ENCODE assay signal across 25 cellular contexts in genomic region chr4:78155616-78156105, GRCh38.
DNase-seq lines count a peak whose midpoint lies in the region; ATAC-seq and TF ChIP-seq lines count a peak whose summit lies in the region.
"Had no signal": no experiment of that assay in that cellular context is flagged by ENCODE, and none has a peak within 500 bp of the region (broad histone marks: within the 10 kb centered on the region; RNA-seq: fewer than 3 reads in every experiment).

No MANE protein-coding gene starts in this region.

- no peak overlapping the region for H3K27ac Mint-ChIP-seq in stimulated activated memory B cell treated with anti-CD40 and anti-IgM and Interleukin-4, amounts not matched to agents 10 μg/mL and 1 μg/mL and 100 μg/mL, for 72 hours
- no peak overlapping the region for H3K27ac Mint-ChIP-seq in endothelial cell (ENCODE audit: unreplicated experiment)
- H3K27ac Mint-ChIP-seq: activated naive CD8-positive, alpha-beta T cell treated with anti-CD3 and anti-CD28 coated beads for 36 hours; activated T-cell treated with anti-CD3 and anti-CD28 coated beads, Interleukin-2, amount 50 U/mL, for 72 hours; memory B cell; natural killer cell treated with Interleukin-12 subunit alpha and Interleukin-12 subunit beta and Interleukin-15 and Interleukin-18, amount 100 ng/mL, for 72 hours; T-helper 17 cell had no signal

- DNase-seq in DMS153 treated with DMSO at 0.1 percent for 48 hours (lab: John Stamatoyannopoulos, UW; ENCODE audit: unreplicated experiment) (peak; percentile 10), DMS153 (lab: John Stamatoyannopoulos, UW) (no peak), SJCRH30 (peak; percentile 38 to 78), fibroblast of mammary gland (ENCODE audit: low read depth) (peak; percentile 57), retinal pigment epithelial cell (ENCODE audit: low read depth) (peak; percentile 24), endothelial cell (ENCODE audit: low spot score) (no peak)
- DNase-seq: activated naive CD8-positive, alpha-beta T cell treated with anti-CD3 and anti-CD28 coated beads for 36 hours; activated T-cell treated with anti-CD3 and anti-CD28 coated beads, Interleukin-2, amount 50 U/mL, for 72 hours; C1 segment of cervical spinal cord; caudate nucleus; effector CD4-positive, alpha-beta T cell; esophagus squamous epithelium; GOT3; NCI-H187 treated with DMSO at 0.1 percent for 48 hours; NCI-H510A; psoas muscle; SHP77; T-helper 17 cell; thyroid gland had no signal

- H3K27ac ChIP-seq in SJCRH30: peak overlapping the region; percentile 26
- H3K27ac ChIP-seq: 22Rv1, esophagus squamous epithelium, psoas muscle, thyroid gland had no signal

- peaks cover 21% of the 10 kb centered on the region for H3K27me3 Mint-ChIP-seq in stimulated activated memory B cell treated with anti-CD40 and anti-IgM and Interleukin-4, amounts not matched to agents 10 μg/mL and 1 μg/mL and 100 μg/mL, for 72 hours
- H3K27me3 Mint-ChIP-seq in endothelial cell (ENCODE audit: unreplicated experiment): peaks cover 3% of the 10 kb centered on the region

- no peaks in the 10 kb centered on the region for H3K36me3 Mint-ChIP-seq in stimulated activated memory B cell treated with anti-CD40 and anti-IgM and Interleukin-4, amounts not matched to agents 10 μg/mL and 1 μg/mL and 100 μg/mL, for 72 hours
- no peaks in the 10 kb centered on the region for H3K36me3 Mint-ChIP-seq in endothelial cell (ENCODE audit: low read depth, unreplicated experiment)
- H3K36me3 Mint-ChIP-seq: activated naive CD8-positive, alpha-beta T cell treated with anti-CD3 and anti-CD28 coated beads for 36 hours; memory B cell; WTC11 had no signal

- H3K36me3 ChIP-seq in SJCRH30: no peaks in the 10 kb centered on the region
- H3K36me3 ChIP-seq: esophagus squamous epithelium, thyroid gland had no signal

- no peaks in the 10 kb centered on the region; the same call in 1 of the 2 replicates for H3K9me3 ChIP-seq in SJCRH30 (replicated peaks)
- H3K9me3 ChIP-seq: esophagus squamous epithelium, psoas muscle, thyroid gland had no signal

- H3K27me3 ChIP-seq in SJCRH30: no peaks in the 10 kb centered on the region
- H3K27me3 ChIP-seq: esophagus squamous epithelium, thyroid gland had no signal

- ATAC-seq in stimulated activated memory B cell treated with anti-CD40 and anti-IgM and Interleukin-4, amounts not matched to agents 10 μg/mL and 1 μg/mL and 100 μg/mL, for 72 hours: no peak
- no peak for ATAC-seq in HG02970 (IDR thresholded peaks at IDR 0.05; ENCODE audit: low FRiP score, unreplicated experiment)
- ATAC-seq: activated T-cell treated with anti-CD3 and anti-CD28 coated beads, Interleukin-2, amount 50 U/mL, for 72 hours; natural killer cell treated with Interleukin-12 subunit alpha and Interleukin-12 subunit beta and Interleukin-15 and Interleukin-18, amount 100 ng/mL, for 72 hours; psoas muscle; T-helper 17 cell; WTC11 had no signal

- H3K4me3 ChIP-seq in SJCRH30 (peak overlapping the region; percentile 20), fibroblast of mammary gland (ENCODE audit: control insufficient read depth, low read depth, low read length) (no peak overlapping the region), retinal pigment epithelial cell (ENCODE audit: low read length) (no peak overlapping the region)
- H3K4me3 ChIP-seq: esophagus squamous epithelium, psoas muscle, thyroid gland had no signal

- no peaks in the 10 kb centered on the region for H3K9me3 Mint-ChIP-seq in stimulated activated memory B cell treated with anti-CD40 and anti-IgM and Interleukin-4, amounts not matched to agents 10 μg/mL and 1 μg/mL and 100 μg/mL, for 72 hours
- no peaks in the 10 kb centered on the region for H3K9me3 Mint-ChIP-seq in endothelial cell (ENCODE audit: unreplicated experiment)
- H3K9me3 Mint-ChIP-seq: activated naive CD8-positive, alpha-beta T cell treated with anti-CD3 and anti-CD28 coated beads for 36 hours; natural killer cell treated with Interleukin-12 subunit alpha and Interleukin-12 subunit beta and Interleukin-15 and Interleukin-18, amount 100 ng/mL, for 72 hours; WTC11 had no signal

- TF ChIP-seq CTCF in fibroblast of mammary gland (conservative IDR thresholded peaks at IDR 0.05; ENCODE audit: control insufficient read depth, insufficient read depth, low read depth, low read length) (no peak), retinal pigment epithelial cell (conservative IDR thresholded peaks at IDR 0.05; ENCODE audit: low read depth, low read length) (no peak), endothelial cell (IDR thresholded peaks at IDR 0.05; ENCODE audit: unreplicated experiment) (no peak)

- H3K4me3 Mint-ChIP-seq in stimulated activated memory B cell treated with anti-CD40 and anti-IgM and Interleukin-4, amounts not matched to agents 10 μg/mL and 1 μg/mL and 100 μg/mL, for 72 hours: no peak overlapping the region
- no peak overlapping the region for H3K4me3 Mint-ChIP-seq in endothelial cell (ENCODE audit: unreplicated experiment)
- H3K4me3 Mint-ChIP-seq: activated naive CD8-positive, alpha-beta T cell treated with anti-CD3 and anti-CD28 coated beads for 36 hours; activated T-cell treated with anti-CD3 and anti-CD28 coated beads, Interleukin-2, amount 50 U/mL, for 72 hours; memory B cell; natural killer cell treated with Interleukin-12 subunit alpha and Interleukin-12 subunit beta and Interleukin-15 and Interleukin-18, amount 100 ng/mL, for 72 hours; T-helper 17 cell; WTC11 had no signal

- H3K4me1 ChIP-seq in SJCRH30: peaks cover 20% of the 10 kb centered on the region
- H3K4me1 ChIP-seq: esophagus squamous epithelium, psoas muscle, thyroid gland had no signal

- H3K4me1 Mint-ChIP-seq in stimulated activated memory B cell treated with anti-CD40 and anti-IgM and Interleukin-4, amounts not matched to agents 10 μg/mL and 1 μg/mL and 100 μg/mL, for 72 hours: no peaks in the 10 kb centered on the region
- H3K4me1 Mint-ChIP-seq in endothelial cell (ENCODE audit: unreplicated experiment): peaks cover 3% of the 10 kb centered on the region
- H3K4me1 Mint-ChIP-seq: activated naive CD8-positive, alpha-beta T cell treated with anti-CD3 and anti-CD28 coated beads for 36 hours; memory B cell; T-helper 17 cell had no signal

Comparison
In these comparisons a context has a peak if more than half of its experiments do, and no peak if none do; other contexts are left out.
1. DNase-seq: peak in DMS153 treated with DMSO at 0.1 percent for 48 hours (single experiment), SJCRH30 (2 of 2), fibroblast of mammary gland (single experiment) and retinal pigment epithelial cell (single experiment); none in DMS153 (single experiment) and endothelial cell (single experiment).